1 cellular context compared by ENCODE assay signal in the genomic region with DNA sequence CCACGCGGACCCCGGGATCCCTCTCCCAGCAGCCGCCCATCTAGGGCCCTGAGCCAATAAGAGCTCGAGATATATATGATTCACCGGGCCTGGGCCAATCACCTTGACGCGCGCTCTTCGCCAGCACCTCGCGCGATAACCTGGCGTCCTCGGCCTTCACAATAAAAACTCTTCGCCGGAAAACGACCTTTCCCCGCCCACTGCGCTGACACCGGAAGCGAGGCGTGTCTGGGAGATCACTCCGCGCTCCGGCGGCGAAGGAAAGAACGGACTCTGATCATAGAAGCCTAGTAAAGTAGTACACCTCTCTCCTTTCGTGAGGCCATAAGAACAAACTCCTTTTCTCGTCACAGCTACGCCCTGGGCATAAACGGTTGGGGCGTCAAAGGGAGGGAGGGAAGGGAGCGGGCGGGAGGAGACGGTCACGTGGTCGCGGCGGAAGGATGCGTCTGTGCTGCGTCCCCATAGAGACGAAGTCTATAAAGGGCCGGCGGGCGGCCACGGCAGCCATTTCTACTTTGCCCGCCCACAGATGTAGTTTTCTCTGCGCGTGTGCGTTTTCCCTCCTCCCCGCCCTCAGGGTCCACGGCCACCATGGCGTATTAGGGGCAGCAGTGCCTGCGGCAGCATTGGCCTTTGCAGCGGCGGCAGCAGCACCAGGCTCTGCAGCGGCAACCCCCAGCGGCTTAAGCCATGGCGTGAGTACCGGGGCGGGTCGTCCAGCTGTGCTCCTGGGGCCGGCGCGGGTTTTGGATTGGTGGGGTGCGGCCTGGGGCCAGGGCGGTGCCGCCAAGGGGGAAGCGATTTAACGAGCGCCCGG.
TF ChIP-seq lines count a peak whose summit lies in the region.

A gene with protein sequence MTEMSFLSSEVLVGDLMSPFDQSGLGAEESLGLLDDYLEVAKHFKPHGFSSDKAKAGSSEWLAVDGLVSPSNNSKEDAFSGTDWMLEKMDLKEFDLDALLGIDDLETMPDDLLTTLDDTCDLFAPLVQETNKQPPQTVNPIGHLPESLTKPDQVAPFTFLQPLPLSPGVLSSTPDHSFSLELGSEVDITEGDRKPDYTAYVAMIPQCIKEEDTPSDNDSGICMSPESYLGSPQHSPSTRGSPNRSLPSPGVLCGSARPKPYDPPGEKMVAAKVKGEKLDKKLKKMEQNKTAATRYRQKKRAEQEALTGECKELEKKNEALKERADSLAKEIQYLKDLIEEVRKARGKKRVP (plus strand): TSS at position 509 of the 820 bp plus-strand sequence. CDS start 884 bp downstream, outside the sequence.

TF ChIP-seq in WTC11, 78 proteins besides CTCF, POLR2A, EP300 and RAD21 (continued from another document and continues in another):
- TF ChIP-seq, protein P1, sequence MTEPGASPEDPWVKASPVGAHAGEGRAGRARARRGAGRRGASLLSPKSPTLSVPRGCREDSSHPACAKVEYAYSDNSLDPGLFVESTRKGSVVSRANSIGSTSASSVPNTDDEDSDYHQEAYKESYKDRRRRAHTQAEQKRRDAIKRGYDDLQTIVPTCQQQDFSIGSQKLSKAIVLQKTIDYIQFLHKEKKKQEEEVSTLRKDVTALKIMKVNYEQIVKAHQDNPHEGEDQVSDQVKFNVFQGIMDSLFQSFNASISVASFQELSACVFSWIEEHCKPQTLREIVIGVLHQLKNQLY (CRISPR knock-in tag; IDR thresholded peaks at IDR 0.05), result 0 out of 2 replicates have a peak, but pooled peaks have one; percentile 62
- TF ChIP-seq ATF2 (CRISPR knock-in tag; IDR thresholded peaks at IDR 0.05; ENCODE audit: borderline replicate concordance, low read depth) (no peak), ZNF317 (CRISPR knock-in tag; IDR thresholded peaks at IDR 0.05; ENCODE audit: borderline replicate concordance, low read depth) (peak; percentile 11; the same call in 1 of the 2 replicates), MYBL2 (CRISPR knock-in tag; IDR thresholded peaks at IDR 0.05) (peak; percentile 35), ZNF281 (CRISPR knock-in tag; IDR thresholded peaks at IDR 0.05) (no peak), NFYB (CRISPR knock-in tag; conservative IDR thresholded peaks at IDR 0.05; ENCODE audit: low read depth) (peak; percentile 87), E2F5 (CRISPR knock-in tag; IDR thresholded peaks at IDR 0.05) (peak; percentile 55), ZNF121 (CRISPR knock-in tag; IDR thresholded peaks at IDR 0.05) (no peak), HMGA2 (CRISPR knock-in tag; IDR thresholded peaks at IDR 0.05) (peak; percentile 46), ZNF416 (CRISPR knock-in tag; IDR thresholded peaks at IDR 0.05) (no peak; the same call in 1 of the 2 replicates), SMAD3 (CRISPR knock-in tag; IDR thresholded peaks at IDR 0.05; ENCODE audit: borderline replicate concordance) (no peak), GRHL2 (CRISPR knock-in tag; IDR thresholded peaks at IDR 0.05; ENCODE audit: insufficient replicate concordance, severe bottlenecking) (no peak), FOXJ3 (CRISPR knock-in tag; IDR thresholded peaks at IDR 0.05; ENCODE audit: borderline replicate concordance) (no peak), OVOL2 (CRISPR knock-in tag; IDR thresholded peaks at IDR 0.05; ENCODE audit: borderline replicate concordance) (peak; percentile 70; the same call in 1 of the 2 replicates), HMGXB4 (CRISPR knock-in tag; IDR thresholded peaks at IDR 0.05) (no peak; the same call in 1 of the 2 replicates), ZNF263 (CRISPR knock-in tag; IDR thresholded peaks at IDR 0.05; ENCODE audit: low read depth) (0 out of 2 replicates have a peak, but pooled peaks have one; percentile 37), FOXK1 (CRISPR knock-in tag; IDR thresholded peaks at IDR 0.05) (peak; percentile 84), EMX1 (CRISPR knock-in tag; IDR thresholded peaks at IDR 0.05) (peak; percentile 74; the same call in 1 of the 2 replicates), JAZF1 (CRISPR knock-in tag; IDR thresholded peaks at IDR 0.05) (no peak), NR1H2 (CRISPR knock-in tag; IDR thresholded peaks at IDR 0.05) (0 out of 2 replicates have a peak, but pooled peaks have one; percentile 77), JUN (CRISPR knock-in tag; IDR thresholded peaks at IDR 0.05) (peak; percentile 95), STAT6 (CRISPR knock-in tag; conservative IDR thresholded peaks at IDR 0.05; ENCODE audit: low read depth) (no peak), NFE2L1 (CRISPR knock-in tag; IDR thresholded peaks at IDR 0.05) (peak; percentile 77), GABPB1 (CRISPR knock-in tag; IDR thresholded peaks at IDR 0.05) (peak; percentile 68), TEAD4 (CRISPR knock-in tag; IDR thresholded peaks at IDR 0.05) (peak; percentile 31; the same call in 1 of the 2 replicates), ZNF396 (CRISPR knock-in tag; IDR thresholded peaks at IDR 0.05; ENCODE audit: borderline replicate concordance) (no peak)
- TF ChIP-seq, protein P2, sequence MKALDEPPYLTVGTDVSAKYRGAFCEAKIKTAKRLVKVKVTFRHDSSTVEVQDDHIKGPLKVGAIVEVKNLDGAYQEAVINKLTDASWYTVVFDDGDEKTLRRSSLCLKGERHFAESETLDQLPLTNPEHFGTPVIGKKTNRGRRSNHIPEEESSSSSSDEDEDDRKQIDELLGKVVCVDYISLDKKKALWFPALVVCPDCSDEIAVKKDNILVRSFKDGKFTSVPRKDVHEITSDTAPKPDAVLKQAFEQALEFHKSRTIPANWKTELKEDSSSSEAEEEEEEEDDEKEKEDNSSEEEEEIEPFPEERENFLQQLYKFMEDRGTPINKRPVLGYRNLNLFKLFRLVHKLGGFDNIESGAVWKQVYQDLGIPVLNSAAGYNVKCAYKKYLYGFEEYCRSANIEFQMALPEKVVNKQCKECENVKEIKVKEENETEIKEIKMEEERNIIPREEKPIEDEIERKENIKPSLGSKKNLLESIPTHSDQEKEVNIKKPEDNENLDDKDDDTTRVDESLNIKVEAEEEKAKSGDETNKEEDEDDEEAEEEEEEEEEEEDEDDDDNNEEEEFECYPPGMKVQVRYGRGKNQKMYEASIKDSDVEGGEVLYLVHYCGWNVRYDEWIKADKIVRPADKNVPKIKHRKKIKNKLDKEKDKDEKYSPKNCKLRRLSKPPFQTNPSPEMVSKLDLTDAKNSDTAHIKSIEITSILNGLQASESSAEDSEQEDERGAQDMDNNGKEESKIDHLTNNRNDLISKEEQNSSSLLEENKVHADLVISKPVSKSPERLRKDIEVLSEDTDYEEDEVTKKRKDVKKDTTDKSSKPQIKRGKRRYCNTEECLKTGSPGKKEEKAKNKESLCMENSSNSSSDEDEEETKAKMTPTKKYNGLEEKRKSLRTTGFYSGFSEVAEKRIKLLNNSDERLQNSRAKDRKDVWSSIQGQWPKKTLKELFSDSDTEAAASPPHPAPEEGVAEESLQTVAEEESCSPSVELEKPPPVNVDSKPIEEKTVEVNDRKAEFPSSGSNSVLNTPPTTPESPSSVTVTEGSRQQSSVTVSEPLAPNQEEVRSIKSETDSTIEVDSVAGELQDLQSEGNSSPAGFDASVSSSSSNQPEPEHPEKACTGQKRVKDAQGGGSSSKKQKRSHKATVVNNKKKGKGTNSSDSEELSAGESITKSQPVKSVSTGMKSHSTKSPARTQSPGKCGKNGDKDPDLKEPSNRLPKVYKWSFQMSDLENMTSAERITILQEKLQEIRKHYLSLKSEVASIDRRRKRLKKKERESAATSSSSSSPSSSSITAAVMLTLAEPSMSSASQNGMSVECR (CRISPR knock-in tag; IDR thresholded peaks at IDR 0.05; ENCODE audit: borderline replicate concordance), result peak; percentile 96
- TF ChIP-seq, protein P3, sequence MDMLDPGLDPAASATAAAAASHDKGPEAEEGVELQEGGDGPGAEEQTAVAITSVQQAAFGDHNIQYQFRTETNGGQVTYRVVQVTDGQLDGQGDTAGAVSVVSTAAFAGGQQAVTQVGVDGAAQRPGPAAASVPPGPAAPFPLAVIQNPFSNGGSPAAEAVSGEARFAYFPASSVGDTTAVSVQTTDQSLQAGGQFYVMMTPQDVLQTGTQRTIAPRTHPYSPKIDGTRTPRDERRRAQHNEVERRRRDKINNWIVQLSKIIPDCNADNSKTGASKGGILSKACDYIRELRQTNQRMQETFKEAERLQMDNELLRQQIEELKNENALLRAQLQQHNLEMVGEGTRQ (CRISPR knock-in tag; IDR thresholded peaks at IDR 0.05), result peak; percentile 98
- TF ChIP-seq, protein P4, sequence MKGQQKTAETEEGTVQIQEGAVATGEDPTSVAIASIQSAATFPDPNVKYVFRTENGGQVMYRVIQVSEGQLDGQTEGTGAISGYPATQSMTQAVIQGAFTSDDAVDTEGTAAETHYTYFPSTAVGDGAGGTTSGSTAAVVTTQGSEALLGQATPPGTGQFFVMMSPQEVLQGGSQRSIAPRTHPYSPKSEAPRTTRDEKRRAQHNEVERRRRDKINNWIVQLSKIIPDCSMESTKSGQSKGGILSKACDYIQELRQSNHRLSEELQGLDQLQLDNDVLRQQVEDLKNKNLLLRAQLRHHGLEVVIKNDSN (CRISPR knock-in tag; IDR thresholded peaks at IDR 0.05), result peak; percentile 99
- TF ChIP-seq, protein P5, sequence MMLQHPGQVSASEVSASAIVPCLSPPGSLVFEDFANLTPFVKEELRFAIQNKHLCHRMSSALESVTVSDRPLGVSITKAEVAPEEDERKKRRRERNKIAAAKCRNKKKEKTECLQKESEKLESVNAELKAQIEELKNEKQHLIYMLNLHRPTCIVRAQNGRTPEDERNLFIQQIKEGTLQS (CRISPR knock-in tag; conservative IDR thresholded peaks at IDR 0.05), result no peak
- TF ChIP-seq, protein P6, sequence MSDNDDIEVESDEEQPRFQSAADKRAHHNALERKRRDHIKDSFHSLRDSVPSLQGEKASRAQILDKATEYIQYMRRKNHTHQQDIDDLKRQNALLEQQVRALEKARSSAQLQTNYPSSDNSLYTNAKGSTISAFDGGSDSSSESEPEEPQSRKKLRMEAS (CRISPR knock-in tag; IDR thresholded peaks at IDR 0.05), result peak; percentile 85
- TF ChIP-seq, protein P7, sequence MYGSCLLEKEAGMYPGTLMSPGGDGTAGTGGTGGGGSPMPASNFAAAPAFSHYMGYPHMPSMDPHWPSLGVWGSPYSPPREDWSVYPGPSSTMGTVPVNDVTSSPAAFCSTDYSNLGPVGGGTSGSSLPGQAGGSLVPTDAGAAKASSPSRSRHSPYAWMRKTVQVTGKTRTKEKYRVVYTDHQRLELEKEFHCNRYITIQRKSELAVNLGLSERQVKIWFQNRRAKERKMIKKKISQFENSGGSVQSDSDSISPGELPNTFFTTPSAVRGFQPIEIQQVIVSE (CRISPR knock-in tag; IDR thresholded peaks at IDR 0.05; ENCODE audit: borderline replicate concordance), result peak; percentile 83
